ENCODE assay signal across 12 cellular contexts in genomic region chr10:102342462-102342861, GRCh38. TPM values are rescaled to one million over a fixed set of nuclear protein-coding genes. Genes with fewer than 3 reads are reported as not detected.
DNase-seq lines count a peak whose midpoint lies in the region; ATAC-seq, FAIRE-seq and TF ChIP-seq lines count a peak whose summit lies in the region.
"Had no signal": no experiment of that assay in that cellular context is flagged by ENCODE, and none has a peak within 500 bp of the region (broad histone marks: within the 10 kb centered on the region; RNA-seq: fewer than 3 reads in every experiment).

No MANE protein-coding gene starts in this region.

- H3K4me3 ChIP-seq in bronchial epithelial cell (ENCODE audit: low read depth, low read length) (no peak overlapping the region), mesodermal cell (ENCODE audit: extremely low read depth, insufficient read depth, low read length, poor library complexity, severe bottlenecking) (no peak overlapping the region)

- ATAC-seq in GM18868 (IDR thresholded peaks at IDR 0.05; ENCODE audit: unreplicated experiment) = no peak
- ATAC-seq: stimulated activated naive CD8-positive, alpha-beta T cell treated with anti-CD3 and anti-CD28 coated beads, Interleukin-15, amount 100 ng/mL, for 72 hours had no signal

- H3K9me3 ChIP-seq in mesodermal cell (ENCODE audit: control insufficient read depth, low read length) = no peaks in the 10 kb centered on the region

- DNase-seq in NCI-H1105 treated with DMSO at 0.1 percent for 48 hours (lab: John Stamatoyannopoulos, UW) (peak; percentile 4), NCI-H1105 (lab: John Stamatoyannopoulos, UW) (no peak), NCI-H1417 treated with DMSO at 0.1 percent for 48 hours (lab: John Stamatoyannopoulos, UW) (peak; percentile 4), bronchial epithelial cell (ENCODE audit: low read depth) (peak; percentile 78), NCI-H226 (no peak)
- no peak for DNase-seq in stimulated activated CD4-positive, alpha-beta T cell treated with anti-CD3 and anti-CD28 coated beads, Interleukin-4, amount 100 ng/mL, for 24 hours
- DNase-seq: stimulated activated CD4-positive, alpha-beta T cell treated with anti-CD3 and anti-CD28 coated beads, Interleukin-1b, Interleukin-23, amount 100 ng/mL, for 48 hours; stimulated activated naive CD8-positive, alpha-beta T cell treated with anti-CD3 and anti-CD28 coated beads, Interleukin-15, amount 100 ng/mL, for 72 hours; T1000 had no signal

- H3K27me3 ChIP-seq in bronchial epithelial cell (ENCODE audit: control insufficient read depth, insufficient read depth, low read length) = no peaks in the 10 kb centered on the region

- 10% methylated on average over 2 of the region's 2 CpGs; no CpG with 5 or more reads in 1 of the 2 experiments for WGBS in mesodermal cell (ENCODE audit: insufficient coverage in 2 of 2), 2 experiments

- TF ChIP-seq CTCF in bronchial epithelial cell (IDR thresholded peaks at IDR 0.05; ENCODE audit: insufficient read depth, low read length, severe bottlenecking) = no peak

- no peak for FAIRE-seq in bronchial epithelial cell (lab: Jason Lieb, UNC)
- FAIRE-seq: A204.1 had no signal

- H3K27ac ChIP-seq in mesodermal cell (ENCODE audit: low read depth, low read length, severe bottlenecking) = peak overlapping the region; percentile 84

- H3K36me3 ChIP-seq in bronchial epithelial cell (ENCODE audit: control insufficient read depth, insufficient read depth, low read length) (peaks cover 1% of the 10 kb centered on the region), mesodermal cell (ENCODE audit: control insufficient read depth, insufficient read depth, low read length) (peaks cover 26% of the 10 kb centered on the region)

- H3K4me1 ChIP-seq in mesodermal cell (ENCODE audit: control insufficient read depth, insufficient read depth, low read length, poor library complexity, severe bottlenecking) = peaks cover 14% of the 10 kb centered on the region

RNA-seq across cellular contexts. Expression of gene NFKB2, which starts 53.0 kb away (rescaled TPM):
- 6.8 and 13.2 TPM in 2 replicates for total RNA-seq in bronchial epithelial cell
- 31.4 TPM for polyA plus RNA-seq in mesodermal cell (2013, experiment 1 of 2)
- polyA plus RNA-seq in mesodermal cell (2013, experiment 2 of 2) = 26.3 TPM

Comparison
In these comparisons a context has a peak if more than half of its experiments do, and no peak if none do; other contexts are left out.
1. DNase-seq: peak in NCI-H1105 treated with DMSO at 0.1 percent for 48 hours (single experiment), NCI-H1417 treated with DMSO at 0.1 percent for 48 hours (single experiment) and bronchial epithelial cell (single experiment); none in NCI-H1105 (single experiment), NCI-H226 (single experiment) and stimulated activated CD4-positive, alpha-beta T cell treated with anti-CD3 and anti-CD28 coated beads, Interleukin-4, amount 100 ng/mL, for 24 hours (single experiment).